In the genomic region with DNA sequence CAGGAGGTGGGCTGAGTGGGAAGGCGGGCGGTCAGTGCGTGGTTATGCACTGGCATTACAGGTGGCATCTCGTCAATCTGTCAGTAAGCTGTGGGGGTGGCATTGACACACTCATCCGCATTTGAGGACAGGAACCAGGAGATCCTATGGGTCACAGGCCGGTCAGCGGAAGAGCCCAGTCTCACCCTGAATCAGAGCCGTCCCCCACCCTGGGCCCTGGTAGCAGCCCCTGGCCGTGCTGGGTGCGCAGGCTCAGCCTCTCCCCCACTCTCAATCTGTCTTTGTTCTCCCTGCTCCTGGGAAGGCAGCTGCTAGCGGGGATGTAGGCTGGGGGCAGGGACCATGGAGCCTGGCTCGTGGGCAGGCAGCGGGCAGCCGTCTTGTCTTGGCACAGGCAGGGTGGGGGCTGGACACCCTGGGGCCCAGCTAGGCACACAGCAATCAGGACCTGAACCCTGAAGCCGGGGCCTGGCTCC, we compare ENCODE assay signal across 10 cellular contexts. TPM values are rescaled to one million over a fixed set of nuclear protein-coding genes. Genes with fewer than 3 reads are reported as not detected.
A peak's percentile ranks its signal among the peaks of the same experiment; 100 is the strongest.
DNase-seq lines count a peak whose midpoint lies in the region; TF ChIP-seq lines count a peak whose summit lies in the region.
"Had no signal": no experiment of that assay in that cellular context is flagged by ENCODE, and none has a peak within 500 bp of the region (broad histone marks: within the 10 kb centered on the region; RNA-seq: fewer than 3 reads in every experiment).

No MANE protein-coding gene starts in this region.

- H3K4me3 Mint-ChIP-seq in nephron (peak overlapping the region in 2 of 3 experiments; percentile 13 to 28), endothelial cell (ENCODE audit: unreplicated experiment) (no peak overlapping the region)

- H3F3A ChIP-seq in Loucy (ENCODE audit: low read depth), result no peaks in the 10 kb centered on the region

- TF ChIP-seq CTCF in Loucy (conservative IDR thresholded peaks at IDR 0.05; ENCODE audit: low read length) (no peak), mammary epithelial cell (conservative IDR thresholded peaks at IDR 0.05 in 1 of 2, IDR thresholded peaks at IDR 0.05 in 1 of 2; ENCODE audit: extremely low read depth in 1 of 2, insufficient read depth in 1 of 2, low read depth in 1 of 2, low read length in 2 of 2) (no peak), nephron (IDR thresholded peaks at IDR 0.05; ENCODE audit: unreplicated experiment in 3 of 3) (no peak), ovary (IDR thresholded peaks at IDR 0.05) (no peak), endothelial cell (IDR thresholded peaks at IDR 0.05; ENCODE audit: unreplicated experiment) (no peak)

- no TSS peak for BruUV-seq in mammary epithelial cell (replicated peaks; lab: Mats Ljungman, UMichigan)

- in situ Hi-C loops in mammary epithelial cell (cut with MboI; ENCODE audit: low sequenced_read_pairs in 2 of 2), result no loop called here

- TF ChIP-seq POLR2A in ovary (IDR thresholded peaks at IDR 0.05), result no peak

- H3K9me3 ChIP-seq in Loucy (ENCODE audit: insufficient read depth, low read depth, low read length) (no peaks in the 10 kb centered on the region), mammary epithelial cell (replicated peaks; ENCODE audit: insufficient read depth, low read length) (no peaks in the 10 kb centered on the region), ovary (no peaks in the 10 kb centered on the region)
- H3K9me3 ChIP-seq: pancreas had no signal

- H3K4me3 ChIP-seq in Loucy (ENCODE audit: low read length, poor library complexity, severe bottlenecking) (peak overlapping the region; percentile 53), mammary epithelial cell (replicated peaks in 1 of 3; ENCODE audit: insufficient read depth in 1 of 3, low read depth in 2 of 3, low read length in 3 of 3) (peak overlapping the region in 2 of 3 experiments; percentile 10 to 23), ovary (no peak overlapping the region)
- H3K4me3 ChIP-seq: pancreas had no signal

- peaks cover 33% of the 10 kb centered on the region for H3K4me1 Mint-ChIP-seq in nephron
- H3K4me1 Mint-ChIP-seq in endothelial cell (ENCODE audit: unreplicated experiment), result peaks cover 14% of the 10 kb centered on the region

- no peak overlapping the region for H2AFZ ChIP-seq in Loucy (ENCODE audit: low read length)
- H2AFZ ChIP-seq in mammary epithelial cell (ENCODE audit: low read depth, low read length), result no peak overlapping the region

- H3K9ac ChIP-seq in Loucy (ENCODE audit: low read depth, low read length, poor library complexity, severe bottlenecking) (peak overlapping the region; percentile 99), mammary epithelial cell (ENCODE audit: insufficient read depth, low read length) (no peak overlapping the region)

- no peaks in the 10 kb centered on the region for H3K9me2 ChIP-seq in Loucy (replicated peaks; ENCODE audit: low read depth, low read length)

- TF ChIP-seq EP300 in ovary (IDR thresholded peaks at IDR 0.05), result no peak

- DNase-seq in Ammon's horn (ENCODE audit: low spot score), result peak; percentile 96
- DNase-seq in mammary epithelial cell, result no peak
- no peak for DNase-seq in ovary
- no peak for DNase-seq in endothelial cell (ENCODE audit: low spot score)
- no peak for DNase-seq in effector CD8-positive, alpha-beta T cell (lab: John Stamatoyannopoulos, UW)
- DNase-seq in activated CD4-positive, alpha-beta T cell treated with anti-CD3 and anti-CD28 coated beads for 1 hour, result no peak
- DNase-seq: Karpas-422 had no signal

- no peaks in the 10 kb centered on the region for H3K36me3 Mint-ChIP-seq in nephron (ENCODE audit: low read depth)
- peaks cover 5% of the 10 kb centered on the region for H3K36me3 Mint-ChIP-seq in endothelial cell (ENCODE audit: low read depth, unreplicated experiment)

- peaks cover 4% of the 10 kb centered on the region for H3K27me3 Mint-ChIP-seq in nephron (ENCODE audit: low read depth)
- H3K27me3 Mint-ChIP-seq in endothelial cell (ENCODE audit: unreplicated experiment), result peaks cover 7% of the 10 kb centered on the region

- intact Hi-C loops in mammary epithelial cell (cut with micrococcal nuclease) (no loop called here), ovary (cut with DNase I) (no loop called here)

- H4K20me1 ChIP-seq in Loucy (ENCODE audit: insufficient read depth, low read length, poor library complexity, severe bottlenecking), result peaks cover 33% of the 10 kb centered on the region
- H4K20me1 ChIP-seq in mammary epithelial cell (ENCODE audit: insufficient read depth, low read length), result peaks cover 9% of the 10 kb centered on the region

- H3K9me3 Mint-ChIP-seq in nephron (no peaks in the 10 kb centered on the region), endothelial cell (ENCODE audit: unreplicated experiment) (no peaks in the 10 kb centered on the region)

- H3K27ac Mint-ChIP-seq in nephron, result peak overlapping the region in 2 of 3 experiments; percentile 65 to 79
- H3K27ac Mint-ChIP-seq in endothelial cell (ENCODE audit: unreplicated experiment), result no peak overlapping the region

- no peaks in the 10 kb centered on the region for H3K27me3 ChIP-seq in Loucy (ENCODE audit: insufficient read depth, low read length, poor library complexity, severe bottlenecking)
- no peaks in the 10 kb centered on the region for H3K27me3 ChIP-seq in mammary epithelial cell (ENCODE audit: insufficient read depth, low read length)
- no peaks in the 10 kb centered on the region for H3K27me3 ChIP-seq in ovary
- H3K27me3 ChIP-seq: pancreas had no signal

- H3K79me2 ChIP-seq in Loucy (ENCODE audit: insufficient read depth, low read length), result peaks cover 82% of the 10 kb centered on the region
- peaks cover 100% of the 10 kb centered on the region for H3K79me2 ChIP-seq in mammary epithelial cell (ENCODE audit: insufficient read depth, low read length)

- H3K4me2 ChIP-seq in Loucy (ENCODE audit: low read depth, low read length, poor library complexity, severe bottlenecking) (peak overlapping the region; percentile 98), mammary epithelial cell (ENCODE audit: insufficient read depth, low read depth, low read length) (peak overlapping the region; percentile 79)

- peaks cover 54% of the 10 kb centered on the region for H3K4me1 ChIP-seq in Loucy (ENCODE audit: insufficient read depth, low read length, poor library complexity, severe bottlenecking)
- peaks cover 82% of the 10 kb centered on the region for H3K4me1 ChIP-seq in mammary epithelial cell (ENCODE audit: insufficient read depth, low read length)
- peaks cover 14% of the 10 kb centered on the region for H3K4me1 ChIP-seq in ovary (ENCODE audit: insufficient read depth)

- dilution Hi-C loops in mammary epithelial cell (cut with HindIII; ENCODE audit: low sequenced_read_pairs), result no loop called here

- peaks cover 5% of the 10 kb centered on the region; the same call in 1 of the 2 replicates for H3K36me3 ChIP-seq in Loucy (ENCODE audit: insufficient read depth, low read length)
- H3K36me3 ChIP-seq in mammary epithelial cell (ENCODE audit: insufficient read depth, low read length), result peaks cover 4% of the 10 kb centered on the region
- no peaks in the 10 kb centered on the region for H3K36me3 ChIP-seq in ovary
- H3K36me3 ChIP-seq: pancreas had no signal

- CTCF ChIA-PET in mammary epithelial cell (lab: Charles Lee; ENCODE audit: low non-redundant PET), result no interaction called here

- WGBS in mammary epithelial cell (ENCODE audit: low coverage, missing lambda C conversion rate), result 14% methylated on average over 10 of the region's 15 CpGs
- 78 to 83% (median 80%) methylated on average over 14 to 15 of the region's 15 CpGs for WGBS in ovary, 3 donors

- H3K27ac ChIP-seq in mammary epithelial cell (ENCODE audit: insufficient read depth, low read depth, low read length) (peak overlapping the region; percentile 50), ovary (no peak overlapping the region)
- H3K27ac ChIP-seq: pancreas had no signal

RNA-seq across cellular contexts. Expression of gene INF2, which starts 5.1 kb away (rescaled TPM):
- 100 to 1,000 TPM in 1 of 2 donors, 10 to 100 TPM in 1; 65.7 to 125 TPM for total RNA-seq in mammary epithelial cell
- polyA plus RNA-seq in mammary epithelial cell, result 64.5 TPM
- polyA minus RNA-seq in mammary epithelial cell, result 52.1 TPM
- 10 to 100 TPM; 15.1 to 40.7 (median 22.2) TPM for total RNA-seq in ovary
- polyA plus RNA-seq in ovary, result 10 to 100 TPM in 1 of 2 donors, 1 to 10 TPM in 1; 6.3 to 18.4 TPM
- total RNA-seq in endothelial cell (ENCODE audit: unreplicated experiment), result 97.2 TPM

RNA-seq across cellular contexts. Expression of gene ADSS1, which starts 29.5 kb away (rescaled TPM):
- 1 to 10 TPM; 1.5 to 3.8 TPM for total RNA-seq in mammary epithelial cell
- polyA plus RNA-seq in mammary epithelial cell, result 0.56 TPM
- polyA minus RNA-seq in mammary epithelial cell, result not detected
- total RNA-seq in ovary, result 1 to 10 TPM; 2.6 to 9.8 (median 3.8) TPM
- polyA plus RNA-seq in ovary, result 1 to 10 TPM; 4.1 to 4.9 TPM
- total RNA-seq in endothelial cell (ENCODE audit: unreplicated experiment), result 6.1 TPM

RNA-seq across cellular contexts. Expression of gene SIVA1, which starts 58.4 kb away (rescaled TPM):
- total RNA-seq in mammary epithelial cell (10 to 100 TPM; 43.3 to 56.1 TPM), ovary (100 to 1,000 TPM in 3 of 7 donors, 10 to 100 TPM in 4; 85.7 to 385 (median 91.6) TPM), endothelial cell (ENCODE audit: unreplicated experiment) (84.3 TPM)
- polyA plus RNA-seq in mammary epithelial cell (98.6 TPM), ovary (100 to 1,000 TPM in 1 of 2 donors, 1 to 10 TPM in 1; 2.4 to 249 TPM)
- 12.2 TPM for polyA minus RNA-seq in mammary epithelial cell
